17 cellular contexts compared by ENCODE assay signal in genomic region chr4:2406920-2407319, GRCh38. TPM values are rescaled to one million over a fixed set of nuclear protein-coding genes. Genes with fewer than 3 reads are reported as not detected.
"Had no signal": no experiment of that assay in that cellular context is flagged by ENCODE, and none has a peak within 500 bp of the region (broad histone marks: within the 10 kb centered on the region; RNA-seq: fewer than 3 reads in every experiment).

No MANE protein-coding gene starts in this region.

- H3K9me3 Mint-ChIP-seq: activated naive CD8-positive, alpha-beta T cell treated with anti-CD3 and anti-CD28 coated beads, Interleukin-2, amount 10 ng/mL, durations not matched to agents 7 days and 5 days; activated T-cell treated with anti-CD3 and anti-CD28 coated beads, Interleukin-2, amount 50 U/mL, for 72 hours had no signal

- H3K4me3 Mint-ChIP-seq: activated CD8-positive, alpha-beta T cell treated with anti-CD3 and anti-CD28 coated beads, Interleukin-2, amount 10 ng/mL, durations not matched to agents 7 days and 5 days; activated naive CD8-positive, alpha-beta T cell treated with anti-CD3 and anti-CD28 coated beads, Interleukin-2, amount 10 ng/mL, durations not matched to agents 7 days and 5 days; activated T-cell treated with anti-CD3 and anti-CD28 coated beads, Interleukin-2, amount 50 U/mL, for 72 hours had no signal

- H3K4me3 ChIP-seq: pancreas, tibial nerve, uterus had no signal

- H3K36me3 Mint-ChIP-seq: activated naive CD8-positive, alpha-beta T cell treated with anti-CD3 and anti-CD28 coated beads, Interleukin-2, amount 10 ng/mL, durations not matched to agents 7 days and 5 days had no signal

- H3K27ac ChIP-seq: pancreas, tibial nerve, uterus had no signal

- H3K27me3 ChIP-seq: pancreas, tibial nerve, uterus had no signal

- DNase-seq: activated CD4-positive, CD25-positive, alpha-beta regulatory T cell treated with anti-CD3 and anti-CD28 coated beads, Interleukin-2, amount 50 U/mL, for 72 hours; activated CD8-positive, alpha-beta memory T cell treated with anti-CD3 and anti-CD28 coated beads, Interleukin-2, amount 50 U/mL, for 4 hours; activated CD8-positive, alpha-beta T cell treated with anti-CD3 and anti-CD28 coated beads, Interleukin-2, amount 10 ng/mL, durations not matched to agents 7 days and 5 days; activated gamma-delta T cell treated with Interleukin-2 at 50 U/mL for 16 hours; activated naive CD8-positive, alpha-beta T cell treated with anti-CD3 and anti-CD28 coated beads, Interleukin-2, amount 10 ng/mL, durations not matched to agents 7 days and 5 days; activated T-cell treated with anti-CD3 and anti-CD28 coated beads, Interleukin-2, amount 50 U/mL, for 72 hours; islet precursor cell; midbrain; pancreas; stimulated activated CD4-positive, alpha-beta T cell treated with anti-CD3 and anti-CD28 coated beads, Interleukin-12 subunit alpha, Interleukin-12 subunit beta, amount 100 ng/mL, for 4 hours; stimulated activated CD4-positive, alpha-beta T cell treated with anti-CD3 and anti-CD28 coated beads, Interleukin-2, amount 100 ng/mL, for 24 hours; T-helper 9 cell; uterus had no signal

- H3K27ac Mint-ChIP-seq: activated naive CD8-positive, alpha-beta T cell treated with anti-CD3 and anti-CD28 coated beads, Interleukin-2, amount 10 ng/mL, durations not matched to agents 7 days and 5 days; activated T-cell treated with anti-CD3 and anti-CD28 coated beads, Interleukin-2, amount 50 U/mL, for 72 hours had no signal

- ATAC-seq: activated CD8-positive, alpha-beta T cell treated with anti-CD3 and anti-CD28 coated beads, Interleukin-2, amount 10 ng/mL, durations not matched to agents 7 days and 5 days; activated T-cell treated with anti-CD3 and anti-CD28 coated beads, Interleukin-2, amount 50 U/mL, for 72 hours; esophagus mucosa; left lobe of liver; pancreas had no signal

RNA-seq across cellular contexts. Expression of gene CFAP99, which starts 11.8 kb away (rescaled TPM):
- total RNA-seq: activated CD8-positive, alpha-beta T cell treated with anti-CD3 and anti-CD28 coated beads, Interleukin-2, amount 10 ng/mL, durations not matched to agents 7 days and 5 days; activated T-cell treated with anti-CD3 and anti-CD28 coated beads, Interleukin-2, amount 50 U/mL, for 72 hours; lung microvascular endothelial cell; tibial nerve had no signal
